In genomic region chr2:241636983-241637232, GRCh38 we compare ENCODE assay signal across 8 cellular contexts. TPM values are rescaled to one million over a fixed set of nuclear protein-coding genes. Genes with fewer than 3 reads are reported as not detected.
DNase-seq lines count a peak whose midpoint lies in the region; ATAC-seq and TF ChIP-seq lines count a peak whose summit lies in the region.

A gene with protein sequence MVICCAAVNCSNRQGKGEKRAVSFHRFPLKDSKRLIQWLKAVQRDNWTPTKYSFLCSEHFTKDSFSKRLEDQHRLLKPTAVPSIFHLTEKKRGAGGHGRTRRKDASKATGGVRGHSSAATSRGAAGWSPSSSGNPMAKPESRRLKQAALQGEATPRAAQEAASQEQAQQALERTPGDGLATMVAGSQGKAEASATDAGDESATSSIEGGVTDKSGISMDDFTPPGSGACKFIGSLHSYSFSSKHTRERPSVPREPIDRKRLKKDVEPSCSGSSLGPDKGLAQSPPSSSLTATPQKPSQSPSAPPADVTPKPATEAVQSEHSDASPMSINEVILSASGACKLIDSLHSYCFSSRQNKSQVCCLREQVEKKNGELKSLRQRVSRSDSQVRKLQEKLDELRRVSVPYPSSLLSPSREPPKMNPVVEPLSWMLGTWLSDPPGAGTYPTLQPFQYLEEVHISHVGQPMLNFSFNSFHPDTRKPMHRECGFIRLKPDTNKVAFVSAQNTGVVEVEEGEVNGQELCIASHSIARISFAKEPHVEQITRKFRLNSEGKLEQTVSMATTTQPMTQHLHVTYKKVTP (minus strand): TSS chr2:241637158. CDS start chr2:241637017, 141 bp downstream.

- peak within 1 kb of the TSS; percentile 86 to 98 (median 94) for H3K4me3 Mint-ChIP-seq in CD4-positive, alpha-beta memory T cell

- peaks cover 16% of the 10 kb centered on the region for H3K36me3 ChIP-seq in CD4-positive, alpha-beta memory T cell (ENCODE audit: insufficient read depth, low read length)
- peaks cover 58% of the 10 kb centered on the region for H3K36me3 ChIP-seq in mesodermal cell (ENCODE audit: control insufficient read depth, insufficient read depth, low read length)
- H3K36me3 ChIP-seq in thoracic aorta = peaks cover 13% of the 10 kb centered on the region

- H3K4me1 Mint-ChIP-seq in CD4-positive, alpha-beta memory T cell = peaks cover 34 to 68% (median 45%) of the 10 kb centered on the region in 4 donors

- H3K9me3 ChIP-seq in CD4-positive, alpha-beta memory T cell (ENCODE audit: control insufficient read depth in 1 of 2, low read length in 2 of 2) = no peaks in the 10 kb centered on the region
- H3K9me3 ChIP-seq in mesodermal cell (ENCODE audit: control insufficient read depth, low read length) = peaks cover 14% of the 10 kb centered on the region
- no peaks in the 10 kb centered on the region for H3K9me3 ChIP-seq in thoracic aorta

- peaks cover 10 to 24% of the 10 kb centered on the region in 2 donors for H3K36me3 Mint-ChIP-seq in CD4-positive, alpha-beta memory T cell

- H3K27me3 Mint-ChIP-seq in CD4-positive, alpha-beta memory T cell = no peaks in the 10 kb centered on the region

- peak within 1 kb of the TSS; percentile 82 to 98 (median 93) for H3K27ac Mint-ChIP-seq in CD4-positive, alpha-beta memory T cell

- H3K4me3 ChIP-seq in CD4-positive, alpha-beta memory T cell (ENCODE audit: low read length in 2 of 2) = peak within 1 kb of the TSS; percentile 65 to 90
- H3K4me3 ChIP-seq in mesodermal cell (ENCODE audit: extremely low read depth, insufficient read depth, low read length, poor library complexity, severe bottlenecking) = peak within 1 kb of the TSS; percentile 75
- H3K4me3 ChIP-seq in thoracic aorta = peak within 1 kb of the TSS; percentile 93

- H3K9me3 Mint-ChIP-seq in CD4-positive, alpha-beta memory T cell = no peaks in the 10 kb centered on the region

- peaks cover 35% of the 10 kb centered on the region for H3K4me1 ChIP-seq in CD4-positive, alpha-beta memory T cell (ENCODE audit: insufficient read depth, low read length)
- H3K4me1 ChIP-seq in mesodermal cell (ENCODE audit: control insufficient read depth, insufficient read depth, low read length, poor library complexity, severe bottlenecking) (peaks cover 14% of the 10 kb centered on the region), thoracic aorta (ENCODE audit: control insufficient read depth in 1 of 2, low read depth in 2 of 2) (peaks cover 21 to 39% of the 10 kb centered on the region in 2 donors)

- 0 to 1% methylated on average over 21 to 40 of the region's 42 CpGs for WGBS in mesodermal cell (ENCODE audit: insufficient coverage in 2 of 2), 2 experiments

- H3K27ac ChIP-seq in CD4-positive, alpha-beta memory T cell (ENCODE audit: low read depth, low read length) = peak within 1 kb of the TSS; percentile 88
- H3K27ac ChIP-seq in mesodermal cell (ENCODE audit: low read depth, low read length, severe bottlenecking) (peak within 1 kb of the TSS; percentile 96), thoracic aorta (peak within 1 kb of the TSS; percentile 96 to 98)

- POLR2A ChIA-PET in CD4-positive, alpha-beta memory T cell (lab: Charles Lee; ENCODE audit: partially characterized antibody) = interaction anchor here (0.9 to 2.8 kb wide), 10 partner anchors 19 to 1077 kb away, joined by 3 to 20 read pairs (median 4); partner anchors contain the start of genes DTYMK, DUSP28, HDLBP and ING5

- no peak for TF ChIP-seq CTCF in thoracic aorta (IDR thresholded peaks at IDR 0.05)

- no peaks in the 10 kb centered on the region for H3K27me3 ChIP-seq in CD4-positive, alpha-beta memory T cell (ENCODE audit: insufficient read depth, low read length)
- H3K27me3 ChIP-seq in thoracic aorta (replicated peaks; ENCODE audit: insufficient read depth) = no peaks in the 10 kb centered on the region

- peak; percentile 49 for ATAC-seq in GM19328 (IDR thresholded peaks at IDR 0.05; ENCODE audit: unreplicated experiment)
- peak; percentile 62 for ATAC-seq in HG03354 (IDR thresholded peaks at IDR 0.05; ENCODE audit: poor library complexity, severe bottlenecking, unreplicated experiment)
- ATAC-seq in thoracic aorta (ENCODE audit: insufficient number of reproducible peaks, low FRiP score, low read depth) = peak; percentile 35

- DNase-seq in CD4-positive, alpha-beta memory T cell = peak in 1 of 5 donors; percentile 51
- DNase-seq in T-helper 9 cell = peak; percentile 48
- DNase-seq in effector CD4-positive, alpha-beta T cell = peak; percentile 47
- no peak for DNase-seq in thoracic aorta (ENCODE audit: low spot score)
- no peak for DNase-seq in NCI-H1092 (lab: John Stamatoyannopoulos, UW)

- intact Hi-C loops in CD4-positive, alpha-beta memory T cell (cut with micrococcal nuclease) = loop anchor here (1.0 to 10.0 kb wide), 6 partner anchors 27 to 1072 kb away; partner anchors contain the start of genes DTYMK, DUSP28, HDLBP and ING5

- CTCF ChIA-PET in CD4-positive, alpha-beta memory T cell (lab: Charles Lee; ENCODE audit: partially characterized antibody) = interaction anchor here (2.1 kb wide), 1 partner anchor 242 kb away, joined by 8 read pairs; no protein-coding TSS in a partner anchor

RNA-seq across cellular contexts. Expression of the gene that starts here (rescaled TPM):
- 10 to 100 TPM; 27.8 to 28.2 TPM for total RNA-seq in CD4-positive, alpha-beta memory T cell
- 10 to 100 TPM; 31.7 to 42.9 TPM for polyA plus RNA-seq in CD4-positive, alpha-beta memory T cell
- polyA plus RNA-seq in mesodermal cell (2013, experiment 1 of 2) = 50.7 TPM
- 38.2 TPM for polyA plus RNA-seq in mesodermal cell (2013, experiment 2 of 2)
- 10 to 100 TPM; 27.2 to 31.1 TPM for total RNA-seq in thoracic aorta

Comparison
In these comparisons a context has a peak if more than half of its experiments do, and no peak if none do; other contexts are left out.
1. DNase-seq: peak in T-helper 9 cell (single experiment) and effector CD4-positive, alpha-beta T cell (single experiment); none in thoracic aorta (single experiment) and NCI-H1092 (single experiment).
2. Peak in every context shown above with its lines, with median percentiles within 50 percentile points of each other: H3K27ac ChIP-seq, H3K4me3 ChIP-seq and ATAC-seq.